2 cellular contexts compared by ENCODE assay signal in genomic region chr22:19044381-19044780, GRCh38.
A peak's percentile ranks its signal among the peaks of the same experiment; 100 is the strongest.
TF ChIP-seq lines count a peak whose summit lies in the region.

No MANE protein-coding gene starts in this region.

TF ChIP-seq in HepG2, 621 proteins besides CTCF, POLR2A, EP300 and RAD21 (continued from another document):
- no peak for TF ChIP-seq ZNF280B (CRISPR knock-in tag; IDR thresholded peaks at IDR 0.05; ENCODE audit: borderline replicate concordance)
- no peak for TF ChIP-seq SIN3B (IDR thresholded peaks at IDR 0.05; ENCODE audit: low read length)
- no peak for TF ChIP-seq HIVEP1 (CRISPR knock-in tag; IDR thresholded peaks at IDR 0.05)
- TF ChIP-seq MLLT10 (CRISPR knock-in tag; IDR thresholded peaks at IDR 0.05) = no peak
- TF ChIP-seq LCORL (IDR thresholded peaks at IDR 0.05) = no peak
- no peak for TF ChIP-seq LCORL (CRISPR knock-in tag; IDR thresholded peaks at IDR 0.05)

TF ChIP-seq in K562, 482 proteins besides CTCF, POLR2A, EP300 and RAD21 (continued from another document and continues in another):
- TF ChIP-seq GTF2B (IDR thresholded peaks at IDR 0.05; ENCODE audit: extremely low read depth, insufficient read length) = no peak
- TF ChIP-seq ZNF395 (CRISPR knock-in tag; IDR thresholded peaks at IDR 0.05) = no peak
- no peak for TF ChIP-seq DLX4 (CRISPR knock-in tag; IDR thresholded peaks at IDR 0.05)
- TF ChIP-seq ZNF445 (CRISPR knock-in tag; IDR thresholded peaks at IDR 0.05; ENCODE audit: low read depth) = no peak
- no peak for TF ChIP-seq MTA2 (IDR thresholded peaks at IDR 0.05; ENCODE audit: low read depth)
- TF ChIP-seq MTA3 (IDR thresholded peaks at IDR 0.05; ENCODE audit: borderline replicate concordance) = no peak
- no peak for TF ChIP-seq SMARCC2 (IDR thresholded peaks at IDR 0.05; ENCODE audit: low read depth)
- TF ChIP-seq TAF15 (IDR thresholded peaks at IDR 0.05; ENCODE audit: low read depth, low read length) = no peak
- TF ChIP-seq STAG1 (CRISPR knock-in tag; IDR thresholded peaks at IDR 0.05; ENCODE audit: borderline replicate concordance) = peak; percentile 17; the same call in 1 of the 2 replicates
- TF ChIP-seq SMC3 (conservative IDR thresholded peaks at IDR 0.05; ENCODE audit: insufficient read depth, low read depth, low read length) = no peak
- no peak for TF ChIP-seq HOMEZ (CRISPR knock-in tag; IDR thresholded peaks at IDR 0.05)
- no peak for TF ChIP-seq RNF219 (CRISPR knock-in tag; IDR thresholded peaks at IDR 0.05)
- TF ChIP-seq THAP12 (CRISPR knock-in tag; IDR thresholded peaks at IDR 0.05) = 0 out of 2 replicates have a peak, but pooled peaks have one; percentile 23
- no peak for TF ChIP-seq JUND (IDR thresholded peaks at IDR 0.05; ENCODE audit: borderline replicate concordance, low read depth, low read length)
- TF ChIP-seq JUND (tag; IDR thresholded peaks at IDR 0.05; ENCODE audit: borderline replicate concordance, low read depth, low read length) = no peak
- no peak for TF ChIP-seq HDAC8 (tag; IDR thresholded peaks at IDR 0.05)
- no peak for TF ChIP-seq SUPT5H (IDR thresholded peaks at IDR 0.05)
- TF ChIP-seq POLR2G (IDR thresholded peaks at IDR 0.05; ENCODE audit: low read depth, low read length) = 0 out of 2 replicates have a peak, but pooled peaks have one; percentile 21
- TF ChIP-seq NCOA2 (IDR thresholded peaks at IDR 0.05; ENCODE audit: partially characterized antibody in 2 of 2) = no peak
- no peak for TF ChIP-seq GABPB1 (CRISPR knock-in tag; IDR thresholded peaks at IDR 0.05)
- TF ChIP-seq PRPF4 (IDR thresholded peaks at IDR 0.05; ENCODE audit: insufficient read depth, low read depth, low read length, poor library complexity, severe bottlenecking) = no peak
- TF ChIP-seq PHF8 (IDR thresholded peaks at IDR 0.05; ENCODE audit: borderline replicate concordance, low read length) = peak; percentile 22; the same call in 1 of the 2 replicates
- no peak for TF ChIP-seq TRIM28 (IDR thresholded peaks at IDR 0.05)
- TF ChIP-seq KLF6 (CRISPR knock-in tag; IDR thresholded peaks at IDR 0.05; ENCODE audit: borderline replicate concordance) = no peak
- no peak for TF ChIP-seq ILF3 (IDR thresholded peaks at IDR 0.05; ENCODE audit: borderline replicate concordance)
- no peak for TF ChIP-seq CREB3L1 (IDR thresholded peaks at IDR 0.05; ENCODE audit: borderline replicate concordance, low read depth)
- TF ChIP-seq E2F6 (IDR thresholded peaks at IDR 0.05; ENCODE audit: borderline replicate concordance in 1 of 2, extremely low read depth in 1 of 2, insufficient read depth in 1 of 2, insufficient read length in 1 of 2, low read depth in 1 of 2, low read length in 1 of 2, poor library complexity in 1 of 2, severe bottlenecking in 1 of 2) = no peak
- TF ChIP-seq HNRNPK (IDR thresholded peaks at IDR 0.05; ENCODE audit: low read depth, low read length, poor library complexity, severe bottlenecking) = no peak
- no peak for TF ChIP-seq ZNF408 (CRISPR knock-in tag; IDR thresholded peaks at IDR 0.05; ENCODE audit: low read depth)
- TF ChIP-seq ZNF184 (CRISPR knock-in tag; IDR thresholded peaks at IDR 0.05) = 0 out of 2 replicates have a peak, but pooled peaks have one; percentile 13
- TF ChIP-seq BCL6 (CRISPR knock-in tag; IDR thresholded peaks at IDR 0.05) = no peak
- TF ChIP-seq KDM1A (IDR thresholded peaks at IDR 0.05) = no peak
- TF ChIP-seq HEY1 (CRISPR knock-in tag; IDR thresholded peaks at IDR 0.05; ENCODE audit: borderline replicate concordance) = no peak
- no peak for TF ChIP-seq NR3C1 (CRISPR knock-in tag; IDR thresholded peaks at IDR 0.05)
- 0 out of 2 replicates have a peak, but pooled peaks have one; percentile 39 for TF ChIP-seq AFF4 (CRISPR knock-in tag; IDR thresholded peaks at IDR 0.05)
- no peak for TF ChIP-seq ZNF75A (CRISPR knock-in tag; IDR thresholded peaks at IDR 0.05)
- no peak for TF ChIP-seq IRF1 (CRISPR knock-in tag; IDR thresholded peaks at IDR 0.05; ENCODE audit: borderline replicate concordance)
- no peak for TF ChIP-seq PREB (CRISPR knock-in tag; IDR thresholded peaks at IDR 0.05)
- no peak for TF ChIP-seq FOXA1 (IDR thresholded peaks at IDR 0.05; ENCODE audit: borderline replicate concordance)
- TF ChIP-seq SAFB2 (IDR thresholded peaks at IDR 0.05; ENCODE audit: borderline replicate concordance, low read depth, low read length, severe bottlenecking) = no peak
- TF ChIP-seq RBFOX2 (IDR thresholded peaks at IDR 0.05; ENCODE audit: low read depth, low read length) = no peak
- peak; percentile 2 for TF ChIP-seq KAT2B (IDR thresholded peaks at IDR 0.05; ENCODE audit: low read depth, low read length)
- no peak for TF ChIP-seq ZNF24 (IDR thresholded peaks at IDR 0.05)
